Comparison of ENCODE assay signal across 31 cellular contexts in genomic region chr20:19193349-19193748, GRCh38. TPM values are rescaled to one million over a fixed set of nuclear protein-coding genes. Genes with fewer than 3 reads are reported as not detected.
"Had no signal": no experiment of that assay in that cellular context is flagged by ENCODE, and none has a peak within 500 bp of the region (broad histone marks: within the 10 kb centered on the region; RNA-seq: fewer than 3 reads in every experiment).

No MANE protein-coding gene starts in this region.

- H3K36me3 ChIP-seq: ascending aorta, cardiac muscle cell had no signal

- H3K4me3 ChIP-seq: ascending aorta, cardiac muscle cell had no signal

- H3K4me1 ChIP-seq: ascending aorta had no signal

- H3K27ac ChIP-seq: ascending aorta, cardiac muscle cell, VCaP had no signal

- H3K27me3 ChIP-seq: ascending aorta, cardiac muscle cell had no signal

- FAIRE-seq: bronchial epithelial cell, TTC549 had no signal

- DNase-seq: activated B cell treated with CpG ODN at 0.5 μM for 24 hours; activated CD4-positive, alpha-beta memory T cell treated with anti-CD3 and anti-CD28 coated beads for 36 hours; activated CD4-positive, alpha-beta T cell treated with anti-CD3 and anti-CD28 coated beads for 4 hours; activated CD4-positive, alpha-beta T cell treated with anti-CD3 and anti-CD28 coated beads, Interleukin-2, amount 10 ng/mL, durations not matched to agents 24 days and 14 days; activated CD4-positive, alpha-beta T cell treated with anti-CD3 and anti-CD28 coated beads, Interleukin-2, amount 50 U/mL, for 1 hour; activated CD4-positive, alpha-beta T cell treated with anti-CD3 and anti-CD28 coated beads, Interleukin-2, amount 50 U/mL, for 4 hours; activated CD4-positive, CD25-positive, alpha-beta regulatory T cell treated with anti-CD3 and anti-CD28 coated beads, Interleukin-2, amount 50 U/mL, for 72 hours; activated CD8-positive, alpha-beta memory T cell treated with anti-CD3 and anti-CD28 coated beads, Interleukin-2, amount 10 ng/mL, durations not matched to agents 7 days and 5 days; activated CD8-positive, alpha-beta memory T cell treated with anti-CD3 and anti-CD28 coated beads, Interleukin-2, amount 50 U/mL, for 48 hours; activated CD8-positive, alpha-beta T cell treated with anti-CD3 and anti-CD28 coated beads for 36 hours; activated effector memory CD4-positive, alpha-beta T cell treated with Interleukin-2 at 50 U/mL for 16 hours; activated gamma-delta T cell; activated naive CD4-positive, alpha-beta T cell treated with anti-CD3 and anti-CD28 coated beads, Interleukin-2, amount 10 ng/mL, durations not matched to agents 7 days and 5 days; activated naive CD4-positive, alpha-beta T cell treated with Interleukin-2 at 50 U/mL for 16 hours; activated naive CD8-positive, alpha-beta T cell treated with anti-CD3 and anti-CD28 coated beads, Interleukin-2, amount 10 ng/mL, durations not matched to agents 7 days and 5 days; activated naive CD8-positive, alpha-beta T cell treated with anti-CD3 and anti-CD28 coated beads, Interleukin-2, amount 50 U/mL, for 24 hours; activated T-cell treated with anti-CD3 and anti-CD28 coated beads, Interleukin-2, amount 50 U/mL, for 24 hours; activated T-cell treated with anti-CD3 and anti-CD28 coated beads, Interleukin-2, amount 50 U/mL, for 48 hours; amygdala; anterior cingulate cortex; caudate nucleus; cerebellar nuclear complex; T-helper 1 cell; T-helper 2 cell; T-helper 9 cell had no signal

- ATAC-seq: activated CD8-positive, alpha-beta memory T cell treated with anti-CD3 and anti-CD28 coated beads, Interleukin-2, amount 10 ng/mL, durations not matched to agents 7 days and 5 days; activated CD8-positive, alpha-beta T cell treated with anti-CD3 and anti-CD28 coated beads for 36 hours; activated naive CD8-positive, alpha-beta T cell treated with anti-CD3 and anti-CD28 coated beads, Interleukin-2, amount 50 U/mL, for 24 hours had no signal

- H3K9me3 ChIP-seq: ascending aorta had no signal

RNA-seq across cellular contexts. Expression of gene SLC24A3, which starts 19.1 kb away (rescaled TPM):
- total RNA-seq: activated B cell treated with CpG ODN at 0.5 μM for 24 hours; activated CD4-positive, alpha-beta memory T cell treated with anti-CD3 and anti-CD28 coated beads for 36 hours; activated CD4-positive, alpha-beta T cell treated with anti-CD3 and anti-CD28 coated beads, Interleukin-2, amount 10 ng/mL, durations not matched to agents 24 days and 14 days; activated CD8-positive, alpha-beta memory T cell treated with anti-CD3 and anti-CD28 coated beads, Interleukin-2, amount 10 ng/mL, durations not matched to agents 7 days and 5 days; activated CD8-positive, alpha-beta T cell treated with anti-CD3 and anti-CD28 coated beads for 36 hours; activated naive CD8-positive, alpha-beta T cell treated with anti-CD3 and anti-CD28 coated beads, Interleukin-2, amount 10 ng/mL, durations not matched to agents 7 days and 5 days; activated T-helper 2 cell treated with anti-CD3 and anti-CD28 coated beads, Interferon-gamma antibody, Interleukin-2, Interleukin-4, amounts not matched to agents 10 μg/mL and 5 μg/mL and 100 μg/mL, durations not matched to agents 14 hours and 24 hours and 36 hours had no signal
